Comparison of ENCODE assay signal across 21 cellular contexts in genomic region chr7:27992092-27992491, GRCh38.
DNase-seq lines count a peak whose midpoint lies in the region; ATAC-seq lines count a peak whose summit lies in the region.
"Had no signal": no experiment of that assay in that cellular context is flagged by ENCODE, and none has a peak within 500 bp of the region (broad histone marks: within the 10 kb centered on the region; RNA-seq: fewer than 3 reads in every experiment).

No MANE protein-coding gene starts in this region.

- DNase-seq in NCI-H1105 treated with DMSO at 0.1 percent for 48 hours (lab: John Stamatoyannopoulos, UW) (peak; percentile 30), NCI-H1105 (lab: John Stamatoyannopoulos, UW) (no peak), NCI-H69 (lab: John Stamatoyannopoulos, UW) (peak; percentile 67), fibroblast of peridontal ligament (ENCODE audit: extremely low read depth) (peak; percentile 68), skeletal muscle cell (ENCODE audit: low read depth) (peak; percentile 7), NCI-H82 treated with DMSO at 0.1 percent for 48 hours (lab: John Stamatoyannopoulos, UW; ENCODE audit: unreplicated experiment) (no peak), caudate nucleus (lab: John Stamatoyannopoulos, UW) (no peak)
- DNase-seq: 8988T; activated CD4-positive, alpha-beta T cell treated with anti-CD3 and anti-CD28 coated beads for 48 hours; adrenal gland; effector CD4-positive, alpha-beta T cell; Kasumi-1; NCI-H1436; NCI-H226; stimulated activated naive CD8-positive, alpha-beta T cell treated with anti-CD3 and anti-CD28 coated beads, Interleukin-15, amount 100 ng/mL, for 72 hours; trophoblast cell had no signal

- no peak for ATAC-seq in HG03442 (IDR thresholded peaks at IDR 0.05; ENCODE audit: unreplicated experiment)
- ATAC-seq: esophagus mucosa; stimulated activated naive CD8-positive, alpha-beta T cell treated with anti-CD3 and anti-CD28 coated beads, Interleukin-15, amount 100 ng/mL, for 72 hours had no signal

- H3K27ac ChIP-seq in caudate nucleus (ENCODE audit: low read depth, low read length) = no peak overlapping the region
- H3K27ac ChIP-seq: adrenal gland, hepatocyte, skin epidermis had no signal

- no peak overlapping the region for H3K4me3 ChIP-seq in skeletal muscle cell (ENCODE audit: low read depth, low read length)
- H3K4me3 ChIP-seq: adrenal gland, hepatocyte, lung, skin epidermis had no signal

Comparison
In these comparisons a context has a peak if more than half of its experiments do, and no peak if none do; other contexts are left out.
1. DNase-seq: peak in NCI-H1105 treated with DMSO at 0.1 percent for 48 hours (single experiment), NCI-H69 (single experiment), fibroblast of peridontal ligament (single experiment) and skeletal muscle cell (single experiment); none in NCI-H1105 (single experiment), NCI-H82 treated with DMSO at 0.1 percent for 48 hours (single experiment) and caudate nucleus (0 of 61).